1 cellular context compared by ENCODE assay signal in the genomic region with DNA sequence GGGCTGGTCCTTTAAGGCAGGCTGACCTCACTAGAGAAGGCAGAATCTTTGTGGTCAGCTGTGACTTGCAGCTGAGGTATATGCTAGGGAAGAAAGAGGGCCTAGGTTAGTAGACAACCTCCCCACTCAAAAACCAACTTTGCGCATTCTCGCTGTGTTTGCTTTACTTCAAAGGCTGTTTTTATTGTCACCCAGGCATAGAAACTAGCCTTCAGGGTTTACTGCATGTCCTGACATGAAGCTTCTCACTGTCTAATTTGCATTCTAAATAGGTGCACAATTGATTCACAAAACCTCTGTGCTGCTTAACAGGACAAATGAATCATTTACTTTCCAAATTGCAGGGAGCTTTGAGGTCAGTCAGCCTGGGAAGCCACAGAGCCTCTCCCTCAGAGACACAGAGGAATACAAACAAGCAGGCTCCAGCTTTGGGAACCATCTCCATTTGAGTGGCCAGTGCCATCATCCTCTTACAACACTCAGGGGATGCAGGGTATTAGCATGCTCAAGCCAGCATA.
TF ChIP-seq lines count a peak whose summit lies in the region.

No MANE protein-coding gene starts in this region.

TF ChIP-seq in GM23338, 12 proteins besides CTCF, POLR2A, EP300 and RAD21 (continued from another document):
- TF ChIP-seq, protein P1, sequence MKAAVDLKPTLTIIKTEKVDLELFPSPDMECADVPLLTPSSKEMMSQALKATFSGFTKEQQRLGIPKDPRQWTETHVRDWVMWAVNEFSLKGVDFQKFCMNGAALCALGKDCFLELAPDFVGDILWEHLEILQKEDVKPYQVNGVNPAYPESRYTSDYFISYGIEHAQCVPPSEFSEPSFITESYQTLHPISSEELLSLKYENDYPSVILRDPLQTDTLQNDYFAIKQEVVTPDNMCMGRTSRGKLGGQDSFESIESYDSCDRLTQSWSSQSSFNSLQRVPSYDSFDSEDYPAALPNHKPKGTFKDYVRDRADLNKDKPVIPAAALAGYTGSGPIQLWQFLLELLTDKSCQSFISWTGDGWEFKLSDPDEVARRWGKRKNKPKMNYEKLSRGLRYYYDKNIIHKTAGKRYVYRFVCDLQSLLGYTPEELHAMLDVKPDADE (IDR thresholded peaks at IDR 0.05), result no peak
- TF ChIP-seq JUNB (IDR thresholded peaks at IDR 0.05; ENCODE audit: unreplicated experiment), result no peak
- TF ChIP-seq ZNF331 (CRISPR knock-in tag; IDR thresholded peaks at IDR 0.05; ENCODE audit: low read depth), result no peak
- no peak for TF ChIP-seq CREB1 (CRISPR knock-in tag; IDR thresholded peaks at IDR 0.05; ENCODE audit: low read depth)
